ENCODE assay signal across 8 cellular contexts in genomic region chr4:9898596-9899345, GRCh38.
DNase-seq lines count a peak whose midpoint lies in the region; ATAC-seq, FAIRE-seq and TF ChIP-seq lines count a peak whose summit lies in the region.

No MANE protein-coding gene starts in this region.

- H3K27ac Mint-ChIP-seq in chondrocyte (ENCODE audit: unreplicated experiment), result no peak overlapping the region

- H3K4me3 ChIP-seq in HepG2 (replicated peaks in 1 of 3; ENCODE audit: insufficient read depth in 1 of 3, low read depth in 2 of 3, low read length in 3 of 3), result no peak overlapping the region

- CTCF ChIA-PET in HepG2 (lab: Yijun Ruan, JAX; ENCODE audit: low intra/inter-chr PET ratio, low total read pairs), result interaction anchor here (1.3 kb wide), 1 partner anchor 136 kb away, joined by 4 read pairs; no protein-coding TSS in a partner anchor

- H3K9me3 ChIP-seq in HepG2 (ENCODE audit: low read length), result no peaks in the 10 kb centered on the region

- H3K9me3 Mint-ChIP-seq in chondrocyte (ENCODE audit: low read depth), result no peaks in the 10 kb centered on the region

- no peak overlapping the region for H2AFZ ChIP-seq in HepG2 (ENCODE audit: low read length)

- H3K4me1 ChIP-seq in HepG2 (ENCODE audit: insufficient read depth, low read length), result no peaks in the 10 kb centered on the region

- no TSS peak for BruUV-seq in HepG2 (replicated peaks; lab: Mats Ljungman, UMichigan)

- no peaks in the 10 kb centered on the region for H3K36me3 Mint-ChIP-seq in chondrocyte (ENCODE audit: low read depth)

- no peak overlapping the region for H3K4me2 ChIP-seq in HepG2 (ENCODE audit: low read depth, low read length)

- ATAC-seq in HepG2 (peak; percentile 70), HG03097 (IDR thresholded peaks at IDR 0.05; ENCODE audit: low FRiP score, unreplicated experiment) (no peak)

- H3K4me3 Mint-ChIP-seq in chondrocyte (ENCODE audit: unreplicated experiment), result no peak overlapping the region

- POLR2A ChIA-PET in HepG2 (lab: Yijun Ruan, JAX), result no interaction called here

- TF ChIP-seq POLR2A in HepG2 (IDR thresholded peaks at IDR 0.05; ENCODE audit: insufficient read depth in 1 of 2, low read depth in 2 of 2, low read length in 2 of 2), result no peak

- intact Hi-C loops in HepG2 (cut with micrococcal nuclease; ENCODE audit: unreplicated experiment), result loop anchor here (2.0 kb wide), 1 partner anchor 134 kb away; no protein-coding TSS in a partner anchor

- no peaks in the 10 kb centered on the region for H3K27me3 ChIP-seq in HepG2 (ENCODE audit: control insufficient read depth in 1 of 2, insufficient read depth in 2 of 2, low read length in 2 of 2)

- FAIRE-seq in HepG2 (lab: Jason Lieb, UNC), result no peak

- H3K4me1 Mint-ChIP-seq in chondrocyte (ENCODE audit: low read depth), result no peaks in the 10 kb centered on the region

- TF ChIP-seq CTCF in chondrocyte (IDR thresholded peaks at IDR 0.05), result peak; percentile 43
- peak; percentile 25; the same call in 1 of the 2 replicates for TF ChIP-seq CTCF in HepG2 (CRISPR knock-in tag; IDR thresholded peaks at IDR 0.05)

- TF ChIP-seq EP300 in HepG2 (IDR thresholded peaks at IDR 0.05; ENCODE audit: low read depth in 2 of 2, low read length in 2 of 2) (no peak), HepG2 (CRISPR knock-in tag; IDR thresholded peaks at IDR 0.05; ENCODE audit: borderline replicate concordance) (no peak)

- DNase-seq in COLO829 (ENCODE audit: low spot score), result peak; percentile 19
- peak; percentile 43 for DNase-seq in HT1080 (ENCODE audit: low read depth)
- DNase-seq in chondrocyte (ENCODE audit: low spot score), result no peak
- DNase-seq in HepG2 (ENCODE audit: low spot score), result peak; percentile 11
- no peak for DNase-seq in ureter (ENCODE audit: low spot score)
- no peak for DNase-seq in activated CD4-positive, alpha-beta T cell treated with anti-CD3 and anti-CD28 coated beads, Interleukin-2, amount 50 U/mL, for 1 hour
- DNase-seq in HCEC 1CT, result no peak

- H3K36me3 ChIP-seq in HepG2 (replicated peaks in 1 of 2; ENCODE audit: control insufficient read depth in 1 of 2, insufficient read depth in 2 of 2, low read length in 2 of 2), result peaks cover 11 to 31% of the 10 kb centered on the region in 2 experiments

- no peak overlapping the region for H3K9ac ChIP-seq in HepG2 (ENCODE audit: insufficient read depth, low read depth, low read length)

- no peak for TF ChIP-seq RAD21 in HepG2 (CRISPR knock-in tag; IDR thresholded peaks at IDR 0.05)

- 98% methylated on average over 9 of the region's 10 CpGs for WGBS in HepG2 (ENCODE audit: low lambda C conversion rate)

- H4K20me1 ChIP-seq in HepG2 (ENCODE audit: insufficient read depth, low read length), result peaks cover 2% of the 10 kb centered on the region

- in situ Hi-C loops in HepG2 (cut with HindIII; ENCODE audit: extremely low pct_ligation_motif_present, low pct_unique_long_range_greater_than_20kb), result no loop called here

- peaks cover 34% of the 10 kb centered on the region for H3K27me3 Mint-ChIP-seq in chondrocyte (ENCODE audit: low read depth)

- H3K79me2 ChIP-seq in HepG2 (ENCODE audit: insufficient read depth, low read length), result no peaks in the 10 kb centered on the region

- no peak overlapping the region for H3K27ac ChIP-seq in HepG2 (ENCODE audit: extremely low read length, insufficient read depth, low read length)

TF ChIP-seq in HepG2, 621 proteins besides CTCF, POLR2A, EP300 and RAD21:
- TF ChIP-seq AKAP8 (CRISPR knock-in tag; IDR thresholded peaks at IDR 0.05) (no peak), DMAP1 (CRISPR knock-in tag; IDR thresholded peaks at IDR 0.05) (no peak), SKI (IDR thresholded peaks at IDR 0.05; ENCODE audit: partially characterized antibody) (no peak), ATF1 (CRISPR knock-in tag; IDR thresholded peaks at IDR 0.05) (no peak), MNT (IDR thresholded peaks at IDR 0.05) (no peak), BCL6 (CRISPR knock-in tag; IDR thresholded peaks at IDR 0.05) (no peak), HNRNPK (IDR thresholded peaks at IDR 0.05; ENCODE audit: low read depth, low read length, poor library complexity, severe bottlenecking) (no peak), GRHL1 (CRISPR knock-in tag; conservative IDR thresholded peaks at IDR 0.05) (no peak), SALL1 (CRISPR knock-in tag; IDR thresholded peaks at IDR 0.05) (no peak), ZNF12 (CRISPR knock-in tag; IDR thresholded peaks at IDR 0.05) (no peak)
TF ChIP-seq in HepG2: peak in this region for 0.

Comparison
In these comparisons a context has a peak if more than half of its experiments do, and no peak if none do; other contexts are left out.
1. DNase-seq: peak in COLO829 (single experiment), HT1080 (single experiment) and HepG2 (single experiment); none in chondrocyte (single experiment), ureter (single experiment), activated CD4-positive, alpha-beta T cell treated with anti-CD3 and anti-CD28 coated beads, Interleukin-2, amount 50 U/mL, for 1 hour (single experiment) and HCEC 1CT (single experiment).